14 cellular contexts compared by ENCODE assay signal in the genomic region with DNA sequence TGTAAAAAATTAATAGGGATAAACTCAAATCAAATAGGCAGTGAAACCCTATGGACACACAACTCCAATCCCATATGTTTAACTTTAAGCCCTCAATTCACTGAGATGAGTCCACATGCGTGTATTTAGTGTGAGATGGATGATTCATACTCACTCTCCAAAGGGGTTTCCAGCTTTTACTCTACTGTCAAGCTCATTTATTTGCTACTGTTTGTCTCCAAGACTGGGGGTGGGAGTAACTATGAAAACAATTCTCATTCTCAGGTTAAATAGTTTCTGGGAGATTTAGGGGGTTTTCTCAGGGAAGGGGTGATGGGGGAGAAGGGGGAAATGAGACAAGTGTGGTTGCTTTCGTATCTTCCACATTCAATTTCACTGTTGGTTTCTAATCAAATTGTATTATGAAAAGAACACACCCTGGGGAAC. TPM values are rescaled to one million over a fixed set of nuclear protein-coding genes. Genes with fewer than 3 reads are reported as not detected.
DNase-seq lines count a peak whose midpoint lies in the region; ATAC-seq and TF ChIP-seq lines count a peak whose summit lies in the region.
"Had no signal": no experiment of that assay in that cellular context is flagged by ENCODE, and none has a peak within 500 bp of the region (broad histone marks: within the 10 kb centered on the region; RNA-seq: fewer than 3 reads in every experiment).

No MANE protein-coding gene starts in this region.

- no peaks in the 10 kb centered on the region for H3K36me3 ChIP-seq in GM23248 (ENCODE audit: low read depth)

- no peak overlapping the region for H2BK20ac ChIP-seq in H9 (ENCODE audit: low read depth, low read length, poor library complexity, severe bottlenecking)

- no peak overlapping the region for H3K4me3 ChIP-seq in GM23248
- H3K4me3 ChIP-seq: left ventricle myocardium inferior, SK-N-MC had no signal

- peaks cover 18% of the 10 kb centered on the region for H3K4me1 ChIP-seq in GM23248 (ENCODE audit: insufficient read depth)
- H3K4me1 ChIP-seq in H9 (ENCODE audit: insufficient read depth, low read length) = no peaks in the 10 kb centered on the region

- H2AFZ ChIP-seq in GM23248 (no peak overlapping the region), H9 (ENCODE audit: low read length) (no peak overlapping the region)

- H3K4ac ChIP-seq in H9 (ENCODE audit: low read depth, low read length) = no peak overlapping the region

- H2BK120ac ChIP-seq in H9 (ENCODE audit: low read depth, low read length, poor library complexity, severe bottlenecking) = no peak overlapping the region

- H3K4me3 Mint-ChIP-seq in activated CD4-positive, alpha-beta T cell treated with anti-CD3 and anti-CD28 coated beads, Interleukin-2, amount 10 ng/mL, durations not matched to agents 7 days and 5 days = peak overlapping the region; percentile 40
- peak overlapping the region; percentile 96 for H3K4me3 Mint-ChIP-seq in activated T-helper 2 cell treated with anti-CD3 and anti-CD28 coated beads, Interferon-gamma antibody, Interleukin-2, Interleukin-4, amounts not matched to agents 10 μg/mL and 5 μg/mL and 100 μg/mL, durations not matched to agents 14 hours and 24 hours and 36 hours (ENCODE audit: low read depth)
- H3K4me3 Mint-ChIP-seq in stimulated activated effector memory CD8-positive, alpha-beta T cell treated with anti-CD3 and anti-CD28 coated beads, Interleukin-12 subunit alpha, Interleukin-12 subunit beta, amount 100 ng/mL, for 72 hours = peak overlapping the region; percentile 98
- no peak overlapping the region for H3K4me3 Mint-ChIP-seq in H9

- intact Hi-C loops in activated T-helper 2 cell treated with anti-CD3 and anti-CD28 coated beads, Interferon-gamma antibody, Interleukin-2, Interleukin-4, amounts not matched to agents 10 μg/mL and 5 μg/mL and 100 μg/mL, durations not matched to agents 14 hours and 24 hours and 36 hours (cut with micrococcal nuclease) = loop anchor here (1.0 to 5.0 kb wide), 4 partner anchors 22 to 140 kb away; a partner anchor contains a TSS

- H3T11ph ChIP-seq in H9 (ENCODE audit: low read length) = no peak overlapping the region

- no peak for TF ChIP-seq CTCF in H9 (conservative IDR thresholded peaks at IDR 0.05)

- H3K23ac ChIP-seq in H9 (ENCODE audit: insufficient read length, low read depth, low read length) = no peak overlapping the region

- H3K27me3 ChIP-seq in GM23248 (replicated peaks; ENCODE audit: insufficient read depth) (no peaks in the 10 kb centered on the region), H9 (ENCODE audit: insufficient read depth, low read length) (peaks cover 3% of the 10 kb centered on the region; the same call in 1 of the 2 replicates)

- H3K27me3 Mint-ChIP-seq in activated CD4-positive, alpha-beta T cell treated with anti-CD3 and anti-CD28 coated beads, Interleukin-2, amount 10 ng/mL, durations not matched to agents 7 days and 5 days = no peaks in the 10 kb centered on the region
- peaks cover 1% of the 10 kb centered on the region for H3K27me3 Mint-ChIP-seq in activated T-helper 2 cell treated with anti-CD3 and anti-CD28 coated beads, Interferon-gamma antibody, Interleukin-2, Interleukin-4, amounts not matched to agents 10 μg/mL and 5 μg/mL and 100 μg/mL, durations not matched to agents 14 hours and 24 hours and 36 hours (ENCODE audit: low read depth)
- H3K27me3 Mint-ChIP-seq in H9 (ENCODE audit: low read depth) = peaks cover 59% of the 10 kb centered on the region

- H2AK5ac ChIP-seq in H9 (ENCODE audit: insufficient read length, low read length) = no peak overlapping the region

- H4K20me1 ChIP-seq in GM23248 (ENCODE audit: insufficient read depth) = no peaks in the 10 kb centered on the region
- no peaks in the 10 kb centered on the region for H4K20me1 ChIP-seq in H9 (ENCODE audit: control insufficient read depth, insufficient read depth, insufficient read length)

- peaks cover 55% of the 10 kb centered on the region for H3K4me1 Mint-ChIP-seq in activated CD4-positive, alpha-beta T cell treated with anti-CD3 and anti-CD28 coated beads, Interleukin-2, amount 10 ng/mL, durations not matched to agents 7 days and 5 days
- H3K4me1 Mint-ChIP-seq in activated T-helper 2 cell treated with anti-CD3 and anti-CD28 coated beads, Interferon-gamma antibody, Interleukin-2, Interleukin-4, amounts not matched to agents 10 μg/mL and 5 μg/mL and 100 μg/mL, durations not matched to agents 14 hours and 24 hours and 36 hours (ENCODE audit: low read depth) = peaks cover 50% of the 10 kb centered on the region
- H3K4me1 Mint-ChIP-seq in stimulated activated effector memory CD8-positive, alpha-beta T cell treated with anti-CD3 and anti-CD28 coated beads, Interleukin-12 subunit alpha, Interleukin-12 subunit beta, amount 100 ng/mL, for 72 hours = peaks cover 53% of the 10 kb centered on the region
- peaks cover 17 to 22% of the 10 kb centered on the region in 2 experiments for H3K4me1 Mint-ChIP-seq in H9

- CTCF ChIA-PET in activated CD4-positive, alpha-beta T cell treated with anti-CD3 and anti-CD28 coated beads, Interleukin-2, amount 10 ng/mL, durations not matched to agents 7 days and 5 days (lab: Charles Lee) = interaction anchor here (0.6 to 4.2 kb wide), 4 partner anchors 15 to 28 kb away, joined by 3 to 19 read pairs (median 4); no protein-coding TSS in a partner anchor

- H4K91ac ChIP-seq in H9 (ENCODE audit: insufficient read length, low read depth, low read length) = no peak overlapping the region

- H3K27ac ChIP-seq in GM23248 = no peak overlapping the region
- H3K27ac ChIP-seq in H9 (ENCODE audit: insufficient read length, low read depth, low read length) = no peak overlapping the region
- H3K27ac ChIP-seq: left ventricle myocardium inferior, SK-N-MC had no signal

- H3K23me2 ChIP-seq in H9 (ENCODE audit: insufficient read length, low read depth, low read length, poor library complexity, severe bottlenecking) = peaks cover 6% of the 10 kb centered on the region

- H4K5ac ChIP-seq in H9 (ENCODE audit: insufficient read length, low read depth, low read length) = no peak overlapping the region

- H2BK12ac ChIP-seq in H9 (ENCODE audit: insufficient read length, low read depth, low read length) = no peak overlapping the region

- H3K4me2 ChIP-seq in GM23248 (ENCODE audit: unreplicated experiment) (no peak overlapping the region), H9 (ENCODE audit: insufficient read depth, insufficient read length, low read length) (no peak overlapping the region)

- peaks cover 47% of the 10 kb centered on the region for H3K36me3 Mint-ChIP-seq in activated CD4-positive, alpha-beta T cell treated with anti-CD3 and anti-CD28 coated beads, Interleukin-2, amount 10 ng/mL, durations not matched to agents 7 days and 5 days (ENCODE audit: low read depth)
- H3K36me3 Mint-ChIP-seq in activated T-helper 2 cell treated with anti-CD3 and anti-CD28 coated beads, Interferon-gamma antibody, Interleukin-2, Interleukin-4, amounts not matched to agents 10 μg/mL and 5 μg/mL and 100 μg/mL, durations not matched to agents 14 hours and 24 hours and 36 hours (ENCODE audit: low read depth) = peaks cover 54% of the 10 kb centered on the region
- peaks cover 71% of the 10 kb centered on the region for H3K36me3 Mint-ChIP-seq in stimulated activated effector memory CD8-positive, alpha-beta T cell treated with anti-CD3 and anti-CD28 coated beads, Interleukin-12 subunit alpha, Interleukin-12 subunit beta, amount 100 ng/mL, for 72 hours
- H3K36me3 Mint-ChIP-seq in H9 (ENCODE audit: insufficient read depth in 1 of 3, low read depth in 3 of 3) = peaks cover 0 to 6% (median 3%) of the 10 kb centered on the region in 3 experiments; a peak in 3 of 7 replicates

- ATAC-seq in stimulated activated effector memory CD8-positive, alpha-beta T cell treated with anti-CD3 and anti-CD28 coated beads, Interleukin-12 subunit alpha, Interleukin-12 subunit beta, amount 100 ng/mL, for 72 hours = peak; percentile 74

- no peak overlapping the region for H3K56ac ChIP-seq in H9 (ENCODE audit: insufficient read length, low read depth, low read length)

- H3K9ac ChIP-seq in GM23248 (no peak overlapping the region), H9 (ENCODE audit: extremely low read depth, insufficient read length, low read length) (no peak overlapping the region)

- no peaks in the 10 kb centered on the region for H3K79me1 ChIP-seq in H9 (ENCODE audit: insufficient read depth, low read depth, low read length, poor library complexity, severe bottlenecking)

- WGBS in GM23248 (ENCODE audit: low coverage in 1 of 2, low lambda C conversion rate in 2 of 2, missing lambda C conversion rate in 2 of 2), 2 experiments = 91% methylated on average over 2 of the region's 2 CpGs
- WGBS in H9 (ENCODE audit: extremely low coverage, insufficient read length, low lambda C conversion rate) = no CpG with 5 or more reads among the region's 2 CpGs

- peak overlapping the region; percentile 23 for H3K27ac Mint-ChIP-seq in activated CD4-positive, alpha-beta T cell treated with anti-CD3 and anti-CD28 coated beads, Interleukin-2, amount 10 ng/mL, durations not matched to agents 7 days and 5 days
- peak overlapping the region; percentile 54 for H3K27ac Mint-ChIP-seq in activated T-helper 2 cell treated with anti-CD3 and anti-CD28 coated beads, Interferon-gamma antibody, Interleukin-2, Interleukin-4, amounts not matched to agents 10 μg/mL and 5 μg/mL and 100 μg/mL, durations not matched to agents 14 hours and 24 hours and 36 hours
- H3K27ac Mint-ChIP-seq in stimulated activated effector memory CD8-positive, alpha-beta T cell treated with anti-CD3 and anti-CD28 coated beads, Interleukin-12 subunit alpha, Interleukin-12 subunit beta, amount 100 ng/mL, for 72 hours = peak overlapping the region; percentile 43
- no peak overlapping the region for H3K27ac Mint-ChIP-seq in H9

- no peaks in the 10 kb centered on the region for H3K9me3 ChIP-seq in GM23248 (ENCODE audit: low read depth)
- no peaks in the 10 kb centered on the region for H3K9me3 ChIP-seq in H9 (ENCODE audit: control insufficient read depth, low read depth, low read length)
- H3K9me3 ChIP-seq: left ventricle myocardium inferior had no signal

- no peak overlapping the region for H4K8ac ChIP-seq in H9 (replicated peaks; ENCODE audit: insufficient read length, low read depth, low read length)

- no peak for DNase-seq in activated CD4-positive, alpha-beta T cell treated with anti-CD3 and anti-CD28 coated beads, Interleukin-2, amount 10 ng/mL, durations not matched to agents 7 days and 5 days
- DNase-seq in activated CD4-positive, alpha-beta T cell treated with anti-CD3 and anti-CD28 coated beads for 1 hour = no peak
- DNase-seq in GM23248 (peak; percentile 10), H9 (no peak), putamen (ENCODE audit: low spot score) (no peak), HT-29 (ENCODE audit: low spot score) (no peak)
- no peak for DNase-seq in activated T-helper 2 cell treated with anti-CD3 and anti-CD28 coated beads, Interferon-gamma antibody, Interleukin-2, Interleukin-4, amounts not matched to agents 10 μg/mL and 5 μg/mL and 100 μg/mL, durations not matched to agents 14 hours and 24 hours and 36 hours (ENCODE audit: low spot score)
- DNase-seq in stimulated activated effector memory CD8-positive, alpha-beta T cell treated with anti-CD3 and anti-CD28 coated beads, Interleukin-12 subunit alpha, Interleukin-12 subunit beta, amount 100 ng/mL, for 72 hours (ENCODE audit: low spot score in 2 of 2) = no peak
- DNase-seq: left ventricle myocardium inferior, NCI-H187 treated with DMSO at 0.1 percent for 48 hours, NCI-H510A, OCI-M1, retina had no signal

- H3K18ac ChIP-seq in H9 (ENCODE audit: insufficient read length, low read depth, low read length) = no peak overlapping the region

- in situ Hi-C loops in GM23248 (cut with MboI) = no loop called here

- no peak overlapping the region for H3K14ac ChIP-seq in H9 (ENCODE audit: insufficient read depth, low read length)

- H3K9me2 ChIP-seq in GM23248 (ENCODE audit: insufficient read depth) = no peaks in the 10 kb centered on the region

- no peaks in the 10 kb centered on the region for H3K9me3 Mint-ChIP-seq in activated CD4-positive, alpha-beta T cell treated with anti-CD3 and anti-CD28 coated beads, Interleukin-2, amount 10 ng/mL, durations not matched to agents 7 days and 5 days
- H3K9me3 Mint-ChIP-seq in activated T-helper 2 cell treated with anti-CD3 and anti-CD28 coated beads, Interferon-gamma antibody, Interleukin-2, Interleukin-4, amounts not matched to agents 10 μg/mL and 5 μg/mL and 100 μg/mL, durations not matched to agents 14 hours and 24 hours and 36 hours = no peaks in the 10 kb centered on the region
- H3K9me3 Mint-ChIP-seq in stimulated activated effector memory CD8-positive, alpha-beta T cell treated with anti-CD3 and anti-CD28 coated beads, Interleukin-12 subunit alpha, Interleukin-12 subunit beta, amount 100 ng/mL, for 72 hours = no peaks in the 10 kb centered on the region
- peaks cover 9 to 13% of the 10 kb centered on the region in 2 experiments; a peak in 4 of 5 replicates for H3K9me3 Mint-ChIP-seq in H9

- no peak overlapping the region for H2BK5ac ChIP-seq in H9 (ENCODE audit: insufficient read length, low read length)

- H3F3A ChIP-seq in GM23248 (ENCODE audit: insufficient read depth) = no peaks in the 10 kb centered on the region

- no peak overlapping the region for H2BK15ac ChIP-seq in H9 (ENCODE audit: low read depth, low read length)

- POLR2A ChIA-PET in activated CD4-positive, alpha-beta T cell treated with anti-CD3 and anti-CD28 coated beads, Interleukin-2, amount 10 ng/mL, durations not matched to agents 7 days and 5 days (lab: Charles Lee) = no interaction called here

- H3K79me2 ChIP-seq in GM23248 (ENCODE audit: insufficient read depth) = no peaks in the 10 kb centered on the region
- H3K79me2 ChIP-seq in H9 (ENCODE audit: insufficient read depth, low read length) = no peaks in the 10 kb centered on the region

RNA-seq across cellular contexts. Expression of a gene that starts 2.7 kb away (rescaled TPM):
- 10 to 100 TPM; 51.7 to 54.6 TPM for total RNA-seq in activated CD4-positive, alpha-beta T cell treated with anti-CD3 and anti-CD28 coated beads, Interleukin-2, amount 10 ng/mL, durations not matched to agents 7 days and 5 days
- 12.1 and 16.8 TPM in 2 replicates for total RNA-seq in GM23248 (2014; rRNA removed; shearing (Covaris generic))
- polyA plus RNA-seq in GM23248 (2016; fragmentation: Nextera tagmentation; extraction: Ambion mirVana) = 18.0 and 18.1 TPM in 2 replicates
- 26.2 and 26.7 TPM in 2 replicates for total RNA-seq in activated T-helper 2 cell treated with anti-CD3 and anti-CD28 coated beads, Interferon-gamma antibody, Interleukin-2, Interleukin-4, amounts not matched to agents 10 μg/mL and 5 μg/mL and 100 μg/mL, durations not matched to agents 14 hours and 24 hours and 36 hours
- total RNA-seq in H9 (2021) = 4.2 and 4.4 TPM in 2 replicates
- 3.6 and 4.7 TPM in 2 replicates for total RNA-seq in HT-29 (2014; rRNA removed; shearing (Covaris generic))

RNA-seq across cellular contexts. Expression of a gene that starts 22.6 kb away (rescaled TPM):
- total RNA-seq in activated CD4-positive, alpha-beta T cell treated with anti-CD3 and anti-CD28 coated beads, Interleukin-2, amount 10 ng/mL, durations not matched to agents 7 days and 5 days = 100 to 1,000 TPM; 218 TPM
- 122 and 125 TPM in 2 replicates for total RNA-seq in GM23248 (2014; rRNA removed; shearing (Covaris generic))
- polyA plus RNA-seq in GM23248 (2016; fragmentation: Nextera tagmentation; extraction: Ambion mirVana) = 69.2 and 69.9 TPM in 2 replicates
- total RNA-seq in activated T-helper 2 cell treated with anti-CD3 and anti-CD28 coated beads, Interferon-gamma antibody, Interleukin-2, Interleukin-4, amounts not matched to agents 10 μg/mL and 5 μg/mL and 100 μg/mL, durations not matched to agents 14 hours and 24 hours and 36 hours = 176 and 180 TPM in 2 replicates
- 414 and 427 TPM in 2 replicates for total RNA-seq in H9 (2021)
- total RNA-seq in HT-29 (2014; rRNA removed; shearing (Covaris generic)) = 41.9 and 42.8 TPM in 2 replicates

RNA-seq across cellular contexts. Expression of a gene that starts 40.4 kb away (rescaled TPM):
- total RNA-seq in activated CD4-positive, alpha-beta T cell treated with anti-CD3 and anti-CD28 coated beads, Interleukin-2, amount 10 ng/mL, durations not matched to agents 7 days and 5 days = 10 to 100 TPM; 10.8 to 12.2 TPM
- 22.4 and 24.4 TPM in 2 replicates for total RNA-seq in GM23248 (2014; rRNA removed; shearing (Covaris generic))
- 21.3 and 22.7 TPM in 2 replicates for polyA plus RNA-seq in GM23248 (2016; fragmentation: Nextera tagmentation; extraction: Ambion mirVana)
- 46.9 and 48.5 TPM in 2 replicates for total RNA-seq in activated T-helper 2 cell treated with anti-CD3 and anti-CD28 coated beads, Interferon-gamma antibody, Interleukin-2, Interleukin-4, amounts not matched to agents 10 μg/mL and 5 μg/mL and 100 μg/mL, durations not matched to agents 14 hours and 24 hours and 36 hours
- 18.2 and 19.7 TPM in 2 replicates for total RNA-seq in H9 (2021)
- 5.0 and 5.4 TPM in 2 replicates for total RNA-seq in HT-29 (2014; rRNA removed; shearing (Covaris generic))

Comparison
In these comparisons a context has a peak if more than half of its experiments do, and no peak if none do; other contexts are left out.
1. H3K27ac Mint-ChIP-seq: peak in activated CD4-positive, alpha-beta T cell treated with anti-CD3 and anti-CD28 coated beads, Interleukin-2, amount 10 ng/mL, durations not matched to agents 7 days and 5 days (single experiment), activated T-helper 2 cell treated with anti-CD3 and anti-CD28 coated beads, Interferon-gamma antibody, Interleukin-2, Interleukin-4, amounts not matched to agents 10 μg/mL and 5 μg/mL and 100 μg/mL, durations not matched to agents 14 hours and 24 hours and 36 hours (single experiment) and stimulated activated effector memory CD8-positive, alpha-beta T cell treated with anti-CD3 and anti-CD28 coated beads, Interleukin-12 subunit alpha, Interleukin-12 subunit beta, amount 100 ng/mL, for 72 hours (single experiment); none in H9 (0 of 3).
2. H3K4me3 Mint-ChIP-seq: peak in activated CD4-positive, alpha-beta T cell treated with anti-CD3 and anti-CD28 coated beads, Interleukin-2, amount 10 ng/mL, durations not matched to agents 7 days and 5 days (single experiment), activated T-helper 2 cell treated with anti-CD3 and anti-CD28 coated beads, Interferon-gamma antibody, Interleukin-2, Interleukin-4, amounts not matched to agents 10 μg/mL and 5 μg/mL and 100 μg/mL, durations not matched to agents 14 hours and 24 hours and 36 hours (single experiment) and stimulated activated effector memory CD8-positive, alpha-beta T cell treated with anti-CD3 and anti-CD28 coated beads, Interleukin-12 subunit alpha, Interleukin-12 subunit beta, amount 100 ng/mL, for 72 hours (single experiment); none in H9 (0 of 2).